Comparison of ENCODE assay signal across 8 cellular contexts in the genomic region with DNA sequence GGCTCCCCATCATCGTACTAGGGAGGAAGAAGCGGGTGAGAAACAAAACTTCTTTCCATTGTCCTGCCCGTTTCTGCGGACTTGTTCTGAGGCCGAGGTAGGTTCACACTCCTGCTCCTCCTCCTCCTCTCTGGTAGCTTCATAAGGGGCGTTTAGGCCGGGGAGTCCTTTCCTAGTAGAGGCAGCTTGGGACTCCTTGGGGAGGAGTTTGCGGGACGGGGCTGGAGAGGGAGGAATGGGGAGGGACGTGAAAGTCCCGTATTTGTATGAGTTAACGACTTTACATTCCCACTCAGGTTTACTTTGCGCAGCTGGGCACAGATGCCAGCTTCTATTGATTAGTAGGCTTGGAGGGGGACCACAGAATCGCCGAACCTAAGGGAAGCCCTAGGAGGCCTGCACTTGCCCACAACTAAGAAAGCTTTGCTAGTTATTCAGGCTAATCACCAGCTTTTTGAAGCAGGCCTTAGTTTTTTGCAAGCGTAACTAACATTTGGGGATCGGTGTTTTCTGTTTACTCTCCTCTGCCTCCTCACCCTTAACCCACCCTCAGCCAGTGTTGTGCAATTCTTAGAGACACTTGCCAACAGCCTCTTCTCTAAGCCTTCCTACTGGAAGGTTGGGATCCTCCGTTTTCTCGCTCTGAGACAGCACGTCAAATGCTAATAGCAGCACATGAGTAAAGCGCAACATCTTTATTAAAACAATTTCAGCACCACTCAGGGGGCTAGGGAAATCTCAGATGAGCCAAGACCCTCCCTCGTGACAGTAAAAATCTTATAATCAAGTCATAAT. TPM values are rescaled to one million over a fixed set of nuclear protein-coding genes. Genes with fewer than 3 reads are reported as not detected.
DNase-seq lines count a peak whose midpoint lies in the region; ATAC-seq and TF ChIP-seq lines count a peak whose summit lies in the region.

No MANE protein-coding gene starts in this region.

- DNase-seq in cardiac muscle cell (ENCODE audit: low read depth in 1 of 2, low spot score in 1 of 2), result peak in 1 of 2 donors; percentile 75
- no peak for DNase-seq in Right ventricle myocardium superior
- DNase-seq in adipocyte (ENCODE audit: low read depth), result peak; percentile 79
- peak; percentile 21 for DNase-seq in inferior parietal cortex (ENCODE audit: extremely low spot score)
- peak; percentile 38 for DNase-seq in stromal cell of bone marrow (ENCODE audit: low read depth)
- no peak for DNase-seq in T-helper 9 cell
- no peak for DNase-seq in COLO829 (ENCODE audit: low spot score)

- TF ChIP-seq CTCF in cardiac muscle cell (IDR thresholded peaks at IDR 0.05; ENCODE audit: low read depth, low read length), result peak; percentile 1

- intact Hi-C loops in Right ventricle myocardium superior (cut with DNase I), result loop anchor here (5.0 to 10.0 kb wide), 2 partner anchors 358 to 360 kb away; a partner anchor contains a TSS

- no peaks in the 10 kb centered on the region for H3K4me1 ChIP-seq in cardiac muscle cell (ENCODE audit: low read depth)
- peaks cover 40% of the 10 kb centered on the region for H3K4me1 ChIP-seq in adipocyte (ENCODE audit: control insufficient read depth, insufficient read depth, low read length)

- no peak overlapping the region for H3K27ac ChIP-seq in cardiac muscle cell

- H3K4me3 ChIP-seq in cardiac muscle cell (peak overlapping the region; percentile 64), adipocyte (ENCODE audit: low read length) (peak overlapping the region; percentile 95)

- ATAC-seq in Right ventricle myocardium superior (ENCODE audit: poor library complexity), result no peak
- no peak for ATAC-seq in HG03342 (IDR thresholded peaks at IDR 0.05; ENCODE audit: unreplicated experiment)

- H3K27me3 ChIP-seq in cardiac muscle cell (no peaks in the 10 kb centered on the region), adipocyte (replicated peaks; ENCODE audit: control insufficient read depth, insufficient read depth, low read length) (no peaks in the 10 kb centered on the region)

- no peaks in the 10 kb centered on the region for H3K9me3 ChIP-seq in cardiac muscle cell (ENCODE audit: low read depth)
- H3K9me3 ChIP-seq in adipocyte (ENCODE audit: control insufficient read depth, low read length), result no peaks in the 10 kb centered on the region

- H3K9ac ChIP-seq in adipocyte (ENCODE audit: low read length), result peak overlapping the region; percentile 99

- H3K36me3 ChIP-seq in cardiac muscle cell (no peaks in the 10 kb centered on the region), adipocyte (ENCODE audit: control insufficient read depth, insufficient read depth, low read length, severe bottlenecking) (no peaks in the 10 kb centered on the region)

RNA-seq across cellular contexts. Expression of a gene that starts 0.5 kb away (rescaled TPM):
- total RNA-seq in cardiac muscle cell (9.1 and 9.6 TPM in 2 replicates), Right ventricle myocardium superior (9.4 TPM)
- 7.2 and 12.4 TPM in 2 replicates for polyA plus RNA-seq in cardiac muscle cell

RNA-seq across cellular contexts. Expression of a gene that starts 3.7 kb away (rescaled TPM):
- 0.83 and 3.8 TPM in 2 replicates for total RNA-seq in cardiac muscle cell
- polyA plus RNA-seq in cardiac muscle cell, result 2.1 and 2.7 TPM in 2 replicates
- 5.3 TPM for total RNA-seq in Right ventricle myocardium superior

RNA-seq across cellular contexts. Expression of a gene that starts 43.4 kb away (rescaled TPM):
- total RNA-seq in cardiac muscle cell (not detected in 2 replicates), Right ventricle myocardium superior (not detected)
- polyA plus RNA-seq in cardiac muscle cell, result not detected in 2 replicates

Comparison
In these comparisons a context has a peak if more than half of its experiments do, and no peak if none do; other contexts are left out.
1. DNase-seq: peak in adipocyte (single experiment), inferior parietal cortex (single experiment) and stromal cell of bone marrow (single experiment); none in Right ventricle myocardium superior (single experiment), T-helper 9 cell (single experiment) and COLO829 (single experiment).